ENCODE assay signal across 23 cellular contexts in genomic region chr13:39322836-39323585, GRCh38.
DNase-seq lines count a peak whose midpoint lies in the region; ATAC-seq and TF ChIP-seq lines count a peak whose summit lies in the region.
"Had no signal": no experiment of that assay in that cellular context is flagged by ENCODE, and none has a peak within 500 bp of the region (broad histone marks: within the 10 kb centered on the region; RNA-seq: fewer than 3 reads in every experiment).

No MANE protein-coding gene starts in this region.

- DNase-seq in cardiac muscle cell (ENCODE audit: low read depth in 1 of 2, low spot score in 1 of 2) (peak in 1 of 2 donors; percentile 46), Right ventricle myocardium inferior (ENCODE audit: missing footprints) (no peak), foreskin melanocyte (peak; percentile 68), KG1 (lab: John Stamatoyannopoulos, UW) (no peak), NK-92 (lab: John Stamatoyannopoulos, UW; ENCODE audit: unreplicated experiment) (no peak), HuH-7.5 (ENCODE audit: low spot score) (no peak), NCI-H1105 (lab: John Stamatoyannopoulos, UW) (no peak)
- DNase-seq: COR-L47; DMS153; GM23248; NCI-H1092; NCI-H1930; NCI-H226; NCI-H526 treated with DMSO at 0.1 percent for 48 hours; NK-92 treated with Interleukin-12 subunit alpha and Interleukin-12 subunit beta, amount 100 ng/mL, for 24 hours; OCI-M1; RPMI8226; SJCRH30 had no signal

- peak overlapping the region; percentile 51 for H2AFZ ChIP-seq in neuron (ENCODE audit: low read depth, low read length)
- H2AFZ ChIP-seq: GM23248 had no signal

- intact Hi-C loops in Right ventricle myocardium inferior (cut with DNase I) = loop anchor here (5.0 kb wide), 1 partner anchor 279 kb away; the partner anchor contains the start of gene LHFPL6

- H3K4me1 ChIP-seq in cardiac muscle cell (ENCODE audit: low read depth) = peaks cover 14% of the 10 kb centered on the region
- peaks cover 29% of the 10 kb centered on the region for H3K4me1 ChIP-seq in neuron (ENCODE audit: insufficient read depth, low read length)
- H3K4me1 ChIP-seq: SJCRH30 had no signal

- H3K9me3 ChIP-seq in cardiac muscle cell (ENCODE audit: low read depth) (no peaks in the 10 kb centered on the region), neuron (ENCODE audit: low read length) (no peaks in the 10 kb centered on the region)
- H3K9me3 ChIP-seq: SJCRH30 had no signal

- H3K4me3 ChIP-seq in cardiac muscle cell (no peak overlapping the region), neuron (ENCODE audit: low read length) (no peak overlapping the region)
- H3K4me3 ChIP-seq: GM12878, GM23248, K562, SJCRH30 had no signal

- H3K27me3 ChIP-seq in cardiac muscle cell = no peaks in the 10 kb centered on the region
- no peaks in the 10 kb centered on the region for H3K27me3 ChIP-seq in neuron (ENCODE audit: insufficient read depth, low read length)
- H3K27me3 ChIP-seq: SJCRH30 had no signal

- H3K27ac ChIP-seq in cardiac muscle cell = peak overlapping the region; percentile 18
- H3K27ac ChIP-seq: C4-2B, GM23248, SJCRH30 had no signal

- TF ChIP-seq CTCF in cardiac muscle cell (IDR thresholded peaks at IDR 0.05; ENCODE audit: low read depth, low read length) = no peak

- no peaks in the 10 kb centered on the region for H3K36me3 ChIP-seq in cardiac muscle cell
- no peaks in the 10 kb centered on the region for H3K36me3 ChIP-seq in neuron (ENCODE audit: insufficient read depth, low read length)
- H3K36me3 ChIP-seq: SJCRH30 had no signal

- ATAC-seq in Right ventricle myocardium inferior = no peak
- ATAC-seq: GM12878, HCT116, K562 had no signal
